In genomic region chr5:178006181-178007132, GRCh38 we compare ENCODE assay signal across 12 cellular contexts. TPM values are rescaled to one million over a fixed set of nuclear protein-coding genes. Genes with fewer than 3 reads are reported as not detected.
DNase-seq lines count a peak whose midpoint lies in the region; ATAC-seq and TF ChIP-seq lines count a peak whose summit lies in the region.
"Not testable (repeated sequence)": the region's sequence is repeated elsewhere in the genome, so short reads cannot be mapped to it uniquely, and the experiment has no call there.
"Had no signal": no experiment of that assay in that cellular context is flagged by ENCODE, and none has a peak within 500 bp of the region (broad histone marks: within the 10 kb centered on the region; RNA-seq: fewer than 3 reads in every experiment).

No MANE protein-coding gene starts in this region.

- peak; percentile 70 for ATAC-seq in HG02981 (IDR thresholded peaks at IDR 0.05; ENCODE audit: unreplicated experiment)
- peak; percentile 97 for ATAC-seq in activated T-helper 17 cell treated with anti-CD3 and anti-CD28 coated beads, Interleukin-2, amount 50 U/mL, for 72 hours (replicated peaks)

- 28% methylated on average over 28 of the region's 77 CpGs for WGBS in smooth muscle cell (ENCODE audit: low lambda C conversion rate)

- CTCF ChIA-PET in CD4-positive, alpha-beta memory T cell (lab: Charles Lee; ENCODE audit: partially characterized antibody), result not testable (repeated sequence)

- not testable (repeated sequence) for H3K27me3 Mint-ChIP-seq in CD4-positive, alpha-beta memory T cell; activated T-helper 17 cell treated with anti-CD3 and anti-CD28 coated beads, Interleukin-2, amount 50 U/mL, for 72 hours; chondrocyte (ENCODE audit: low read depth)

- not testable (repeated sequence) for H3K9me3 ChIP-seq in CD4-positive, alpha-beta memory T cell (ENCODE audit: control insufficient read depth in 1 of 2, low read length in 2 of 2); iPS-18c (ENCODE audit: control insufficient read depth, insufficient read depth, low read length); smooth muscle cell (replicated peaks; ENCODE audit: low read depth)

- peak overlapping the region in 6 of 7 donors; percentile 82 to 94 (median 88) for H3K27ac Mint-ChIP-seq in CD4-positive, alpha-beta memory T cell
- H3K27ac Mint-ChIP-seq in activated T-helper 17 cell treated with anti-CD3 and anti-CD28 coated beads, Interleukin-2, amount 50 U/mL, for 72 hours; chondrocyte (ENCODE audit: unreplicated experiment): not testable (repeated sequence)

- not testable (repeated sequence) for H3K4me3 ChIP-seq in CD4-positive, alpha-beta memory T cell (ENCODE audit: low read length in 2 of 2)
- H3K4me3 ChIP-seq in iPS-18c (ENCODE audit: insufficient read depth, low read depth, low read length), result peak overlapping the region; percentile 31; the same call in 1 of the 2 replicates
- H3K4me3 ChIP-seq in smooth muscle cell, result peak overlapping the region; percentile 34

- not testable (repeated sequence) for H3K79me2 ChIP-seq in smooth muscle cell (ENCODE audit: low read depth)

- not testable (repeated sequence) for H3K4me1 Mint-ChIP-seq in CD4-positive, alpha-beta memory T cell; activated T-helper 17 cell treated with anti-CD3 and anti-CD28 coated beads, Interleukin-2, amount 50 U/mL, for 72 hours; chondrocyte (ENCODE audit: low read depth)

- not testable (repeated sequence) for H3K36me3 ChIP-seq in CD4-positive, alpha-beta memory T cell (ENCODE audit: insufficient read depth, low read length); smooth muscle cell (ENCODE audit: low read depth)

- H3K9ac ChIP-seq in smooth muscle cell (ENCODE audit: low read depth), result not testable (repeated sequence)

- H4K20me1 ChIP-seq in smooth muscle cell (ENCODE audit: low read depth), result not testable (repeated sequence)

- H3K27ac ChIP-seq in CD4-positive, alpha-beta memory T cell (ENCODE audit: low read depth, low read length), result peak overlapping the region; percentile 38
- H3K27ac ChIP-seq in smooth muscle cell (ENCODE audit: low read depth), result not testable (repeated sequence)

- intact Hi-C loops in CD4-positive, alpha-beta memory T cell (cut with micrococcal nuclease), result not testable (repeated sequence)

- not testable (repeated sequence) for TF ChIP-seq CTCF in chondrocyte (IDR thresholded peaks at IDR 0.05); smooth muscle cell (IDR thresholded peaks at IDR 0.05; ENCODE audit: borderline replicate concordance, insufficient read depth, poor library complexity, severe bottlenecking)

- H2AFZ ChIP-seq in smooth muscle cell (ENCODE audit: low read depth), result not testable (repeated sequence)

- H3K36me3 Mint-ChIP-seq in CD4-positive, alpha-beta memory T cell; activated T-helper 17 cell treated with anti-CD3 and anti-CD28 coated beads, Interleukin-2, amount 50 U/mL, for 72 hours (ENCODE audit: low read depth); chondrocyte (ENCODE audit: low read depth): not testable (repeated sequence)

- H3K4me1 ChIP-seq in CD4-positive, alpha-beta memory T cell (ENCODE audit: insufficient read depth, low read length); smooth muscle cell (ENCODE audit: low read depth): not testable (repeated sequence)

- not testable (repeated sequence) for H3K27me3 ChIP-seq in CD4-positive, alpha-beta memory T cell (ENCODE audit: insufficient read depth, low read length); smooth muscle cell (ENCODE audit: low read depth)

- POLR2A ChIA-PET in CD4-positive, alpha-beta memory T cell (lab: Charles Lee; ENCODE audit: partially characterized antibody), result not testable (repeated sequence)

- H3K9me3 Mint-ChIP-seq in CD4-positive, alpha-beta memory T cell; activated T-helper 17 cell treated with anti-CD3 and anti-CD28 coated beads, Interleukin-2, amount 50 U/mL, for 72 hours; chondrocyte (ENCODE audit: low read depth): not testable (repeated sequence)

- H3F3A ChIP-seq in smooth muscle cell (ENCODE audit: low read depth), result not testable (repeated sequence)

- peak; percentile 61 to 80 (median 64) for DNase-seq in CD4-positive, alpha-beta memory T cell
- DNase-seq in activated CD4-positive, alpha-beta T cell treated with anti-CD3 and anti-CD28 coated beads for 4 hours, result peak; percentile 36 to 48
- not testable (repeated sequence) for DNase-seq in chondrocyte (ENCODE audit: low spot score); smooth muscle cell (lab: John Stamatoyannopoulos, UW; ENCODE audit: unreplicated experiment)
- peak; percentile 38 to 56 for DNase-seq in stimulated activated CD8-positive, alpha-beta memory T cell treated with anti-CD3 and anti-CD28 coated beads, Interleukin-7, amount 100 ng/mL, for 48 hours (ENCODE audit: extremely low read depth in 1 of 2, low read depth in 1 of 2)

- peak overlapping the region; percentile 59 for H3K4me2 ChIP-seq in smooth muscle cell

- peak overlapping the region in 7 of 8 donors; percentile 81 to 88 (median 84) for H3K4me3 Mint-ChIP-seq in CD4-positive, alpha-beta memory T cell
- H3K4me3 Mint-ChIP-seq in activated T-helper 17 cell treated with anti-CD3 and anti-CD28 coated beads, Interleukin-2, amount 50 U/mL, for 72 hours, result peak overlapping the region; percentile 50
- H3K4me3 Mint-ChIP-seq in chondrocyte (ENCODE audit: unreplicated experiment), result peak overlapping the region; percentile 42

RNA-seq across cellular contexts. Expression of gene PROP1, which starts 10.4 kb away (rescaled TPM):
- total RNA-seq in CD4-positive, alpha-beta memory T cell, result not detected
- not detected for polyA plus RNA-seq in CD4-positive, alpha-beta memory T cell
- total RNA-seq in activated T-helper 17 cell treated with anti-CD3 and anti-CD28 coated beads, Interleukin-2, amount 50 U/mL, for 72 hours, result not detected
- not detected in 3 replicates for total RNA-seq in chondrocyte
- not detected in 2 replicates for total RNA-seq in smooth muscle cell
- not detected in 2 replicates for polyA plus RNA-seq in smooth muscle cell
- total RNA-seq: HFFc6, left lobe of liver, ovary, RPMI7951 had no signal
- polyA plus RNA-seq: ovary had no signal
